Comparison of ENCODE assay signal across 8 cellular contexts in genomic region chrX:130916636-130917422, GRCh38. TPM values are rescaled to one million over a fixed set of nuclear protein-coding genes. Genes with fewer than 3 reads are reported as not detected.
DNase-seq lines count a peak whose midpoint lies in the region; ATAC-seq and TF ChIP-seq lines count a peak whose summit lies in the region.

No MANE protein-coding gene starts in this region.

- H3K4me1 ChIP-seq in SJCRH30, result no peaks in the 10 kb centered on the region

- no peak overlapping the region for H3K27ac ChIP-seq in SJCRH30

- H3K27me3 ChIP-seq in SJCRH30, result no peaks in the 10 kb centered on the region

- TF ChIP-seq CTCF in AG09309 (IDR thresholded peaks at IDR 0.05; ENCODE audit: control insufficient read depth, insufficient read depth, low read depth, low read length, missing control alignments) (peak; percentile 87), GM12875 (IDR thresholded peaks at IDR 0.05; ENCODE audit: borderline replicate concordance, insufficient read depth, low read depth, low read length) (peak; percentile 69), astrocyte of the spinal cord (IDR thresholded peaks at IDR 0.05; ENCODE audit: low read depth, low read length) (peak; percentile 73)

- H3K36me3 ChIP-seq in SJCRH30, result no peaks in the 10 kb centered on the region

- DNase-seq in AG09309 (ENCODE audit: low read depth) (peak; percentile 18), KBM-7 (peak; percentile 74), SJCRH30 (peak; percentile 30 to 73), astrocyte of the spinal cord (ENCODE audit: low read depth, low spot score) (peak; percentile 50), islet precursor cell (peak; percentile 55)
- DNase-seq in stimulated activated CD4-positive, alpha-beta T cell treated with anti-CD3 and anti-CD28 coated beads, Interleukin-4, amount 100 ng/mL, for 1 hour, result peak; percentile 6

- H3K4me3 ChIP-seq in AG09309 (ENCODE audit: control insufficient read depth, low read depth, low read length), result no peak overlapping the region
- H3K4me3 ChIP-seq in GM12875 (ENCODE audit: low read depth, low read length), result no peak overlapping the region
- no peak overlapping the region for H3K4me3 ChIP-seq in SJCRH30
- no peak overlapping the region for H3K4me3 ChIP-seq in astrocyte of the spinal cord (ENCODE audit: low read depth, low read length)

- ATAC-seq in HG03108 (IDR thresholded peaks at IDR 0.05; ENCODE audit: unreplicated experiment), result no peak

- in situ Hi-C loops in KBM-7 (cut with MboI; ENCODE audit: low pct_unique_long_range_greater_than_20kb, low sequenced_read_pairs), result loop anchor here (25.0 kb wide), 1 partner anchor 380 kb away; no protein-coding TSS in a partner anchor
- in situ Hi-C loops in astrocyte of the spinal cord (cut with HindIII; ENCODE audit: low sequenced_read_pairs), result no loop called here

- H3K9me3 ChIP-seq in SJCRH30 (replicated peaks), result no peaks in the 10 kb centered on the region

RNA-seq across cellular contexts. Expression of gene ENOX2, which starts 13.8 kb away (rescaled TPM):
- total RNA-seq in SJCRH30 (2014; rRNA removed; shearing (Covaris generic)), result 13.3 and 15.0 TPM in 2 replicates

Comparison
In these comparisons a context has a peak if more than half of its experiments do, and no peak if none do; other contexts are left out.
1. DNase-seq: peak in every context shown above with its lines; median percentile 74 in KBM-7; 55 in islet precursor cell; 52 in SJCRH30; 50 in astrocyte of the spinal cord; 18 in AG09309; 6 in stimulated activated CD4-positive, alpha-beta T cell treated with anti-CD3 and anti-CD28 coated beads, Interleukin-4, amount 100 ng/mL, for 1 hour.